ENCODE assay signal across 23 cellular contexts in the genomic region with DNA sequence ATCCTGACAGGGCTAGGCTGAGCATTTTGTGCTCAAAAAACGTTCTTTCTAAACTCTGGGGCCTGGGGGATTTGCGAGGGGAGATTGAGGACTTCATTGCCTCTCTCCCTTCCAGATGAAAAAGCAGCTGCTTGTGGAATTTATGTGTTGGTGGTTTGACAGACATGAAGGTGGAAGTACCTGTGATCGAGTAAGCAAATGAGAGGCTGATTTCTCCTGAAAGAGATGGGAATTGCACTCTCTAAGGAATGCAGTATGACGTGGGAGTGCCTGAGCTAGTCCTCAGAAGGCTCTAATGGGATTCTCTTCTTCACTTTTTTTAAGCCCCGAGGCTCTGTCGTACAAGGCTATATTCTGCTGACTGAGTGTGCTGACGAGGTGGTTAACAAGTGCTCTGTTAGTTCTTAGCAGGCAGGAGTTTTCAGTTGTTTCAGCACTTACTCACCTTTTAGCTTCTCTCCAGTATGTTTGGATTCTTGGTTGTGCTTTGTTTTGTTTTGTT.
DNase-seq lines count a peak whose midpoint lies in the region; ATAC-seq, FAIRE-seq and TF ChIP-seq lines count a peak whose summit lies in the region.
"Had no signal": no experiment of that assay in that cellular context is flagged by ENCODE, and none has a peak within 500 bp of the region (broad histone marks: within the 10 kb centered on the region; RNA-seq: fewer than 3 reads in every experiment).

No MANE protein-coding gene starts in this region.

- no peak for FAIRE-seq in HTR-8/SVneo (lab: Jason Lieb, UNC)
- FAIRE-seq in bronchial epithelial cell (lab: Jason Lieb, UNC) = peak; percentile 43
- FAIRE-seq: RCC 7860 had no signal

- H3K4me3 ChIP-seq in bronchial epithelial cell (ENCODE audit: low read depth, low read length) = no peak overlapping the region
- H3K4me3 ChIP-seq: psoas muscle, thoracic aorta, vagina had no signal

- peak; percentile 6 for DNase-seq in HTR-8/SVneo (ENCODE audit: insufficient read length, low spot score)
- DNase-seq in bronchial epithelial cell (ENCODE audit: low read depth) = peak; percentile 35
- DNase-seq in islet precursor cell = peak; percentile 89
- DNase-seq in retina = peak; percentile 3
- DNase-seq in COR-L47 (lab: John Stamatoyannopoulos, UW) = no peak
- no peak for DNase-seq in SK-N-DZ (ENCODE audit: low spot score)
- DNase-seq: activated effector memory CD4-positive, alpha-beta T cell treated with Interleukin-2 at 50 U/mL for 16 hours; activated naive CD8-positive, alpha-beta T cell treated with anti-CD3 and anti-CD28 coated beads, Interleukin-2, amount 10 ng/mL, durations not matched to agents 7 days and 5 days; dermis blood vessel endothelial cell; DMS 273 treated with DMSO at 0.1 percent for 48 hours; GOT3; NCI-H1092 treated with DMSO at 0.1 percent for 48 hours; NCI-H187; NCI-H524 treated with DMSO at 0.1 percent for 48 hours; nucleus accumbens; psoas muscle; SK-N-SH; stimulated activated naive CD8-positive, alpha-beta T cell treated with anti-CD3 and anti-CD28 coated beads, Interleukin-15, Interleukin-2, amounts not matched to agents 100 U/mL and 50 U/mL, for 24 hours had no signal

- ATAC-seq in GM18909 (IDR thresholded peaks at IDR 0.05; ENCODE audit: poor library complexity, unreplicated experiment) (no peak), GM19328 (IDR thresholded peaks at IDR 0.05; ENCODE audit: unreplicated experiment) (no peak)
- ATAC-seq: psoas muscle; stimulated activated naive CD8-positive, alpha-beta T cell treated with anti-CD3 and anti-CD28 coated beads, Interleukin-15, Interleukin-2, amounts not matched to agents 100 U/mL and 50 U/mL, for 24 hours had no signal

- TF ChIP-seq CTCF in bronchial epithelial cell (IDR thresholded peaks at IDR 0.05; ENCODE audit: insufficient read depth, low read length, severe bottlenecking) = no peak

- H3K27me3 ChIP-seq in bronchial epithelial cell (ENCODE audit: control insufficient read depth, insufficient read depth, low read length) = no peaks in the 10 kb centered on the region
- H3K27me3 ChIP-seq: vagina had no signal

- H3K36me3 ChIP-seq in bronchial epithelial cell (ENCODE audit: control insufficient read depth, insufficient read depth, low read length) = no peaks in the 10 kb centered on the region
- H3K36me3 ChIP-seq: thoracic aorta, vagina had no signal

Comparison
In these comparisons a context has a peak if more than half of its experiments do, and no peak if none do; other contexts are left out.
1. DNase-seq: peak in HTR-8/SVneo (single experiment), bronchial epithelial cell (single experiment), islet precursor cell (single experiment) and retina (single experiment); none in COR-L47 (single experiment) and SK-N-DZ (single experiment).